ENCODE assay signal across 28 cellular contexts in the genomic region with DNA sequence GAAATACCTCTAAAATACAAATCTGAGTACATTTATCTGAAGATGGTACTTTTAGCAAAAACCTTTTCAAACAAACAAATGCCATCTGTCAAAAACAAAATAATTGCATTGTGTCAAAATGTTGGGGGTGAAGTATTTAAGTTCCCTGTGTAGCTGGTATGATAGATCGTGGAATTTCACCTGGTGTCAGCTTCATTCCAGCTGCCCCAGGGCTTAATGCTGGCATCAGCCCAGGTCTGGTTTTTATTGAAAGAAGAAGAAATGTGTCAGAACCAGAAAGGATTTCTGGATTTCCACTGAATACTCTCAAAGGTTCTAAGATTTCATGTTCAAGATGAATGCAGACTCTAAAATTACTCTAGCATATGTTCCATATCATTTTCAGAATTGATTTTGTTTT.
DNase-seq lines count a peak whose midpoint lies in the region; ATAC-seq, FAIRE-seq and TF ChIP-seq lines count a peak whose summit lies in the region.
"Had no signal": no experiment of that assay in that cellular context is flagged by ENCODE, and none has a peak within 500 bp of the region (broad histone marks: within the 10 kb centered on the region; RNA-seq: fewer than 3 reads in every experiment).

No MANE protein-coding gene starts in this region.

- H3K4me1 ChIP-seq in Peyer's patch (no peaks in the 10 kb centered on the region), prostate gland (replicated peaks) (no peaks in the 10 kb centered on the region)
- H3K4me1 ChIP-seq: spleen had no signal

- H3K27me3 ChIP-seq in Peyer's patch (no peaks in the 10 kb centered on the region), prostate gland (replicated peaks; ENCODE audit: insufficient read depth) (no peaks in the 10 kb centered on the region)
- H3K27me3 ChIP-seq: brain microvascular endothelial cell, spleen had no signal

- intact Hi-C loops in prostate gland (cut with DNase I): no loop called here

- TF ChIP-seq CTCF in RWPE1 (conservative IDR thresholded peaks at IDR 0.05; ENCODE audit: low read depth): no peak
- TF ChIP-seq CTCF in epithelial cell of esophagus (IDR thresholded peaks at IDR 0.05; ENCODE audit: insufficient read depth, low read depth, low read length, missing control alignments): no peak
- no peak for TF ChIP-seq CTCF in Peyer's patch (IDR thresholded peaks at IDR 0.05)
- TF ChIP-seq CTCF in prostate gland (IDR thresholded peaks at IDR 0.05): no peak

- 32% methylated on average over 1 of the region's 1 CpG for WGBS in prostate gland

- H3K4me3 ChIP-seq in epithelial cell of esophagus (ENCODE audit: low read length) (no peak overlapping the region), Peyer's patch (no peak overlapping the region), prostate gland (no peak overlapping the region)
- H3K4me3 ChIP-seq: GM12878, GM23248, spleen, thoracic aorta had no signal

- H3K27ac ChIP-seq in RWPE1 (no peak overlapping the region), Peyer's patch (no peak overlapping the region), prostate gland (no peak overlapping the region)
- H3K27ac ChIP-seq: brain microvascular endothelial cell, GM23248, spleen, thoracic aorta had no signal

- H3K36me3 ChIP-seq in Peyer's patch (no peaks in the 10 kb centered on the region), prostate gland (no peaks in the 10 kb centered on the region)
- H3K36me3 ChIP-seq: brain microvascular endothelial cell, spleen, thoracic aorta had no signal

- FAIRE-seq in GM19239 (lab: Jason Lieb, UNC): peak; percentile 11
- FAIRE-seq: colon, GM12878 had no signal

- TF ChIP-seq POLR2A in Peyer's patch (IDR thresholded peaks at IDR 0.05) (no peak), prostate gland (IDR thresholded peaks at IDR 0.05) (no peak)

- POLR2A ChIA-PET in RWPE1 (lab: Yijun Ruan, JAX; ENCODE audit: low non-redundant PET): no interaction called here

- ATAC-seq in GM21528 (IDR thresholded peaks at IDR 0.05; ENCODE audit: low FRiP score, unreplicated experiment): no peak
- ATAC-seq: activated CD4-positive, CD25-positive, alpha-beta regulatory T cell treated with anti-CD3 and anti-CD28 coated beads, Interleukin-2, amount 50 U/mL, for 24 hours; activated CD8-positive, alpha-beta T cell treated with anti-CD3 and anti-CD28 coated beads for 36 hours; CD8-positive, alpha-beta T cell; GM12878; Right ventricle myocardium inferior; T-cell had no signal

- DNase-seq in GM19239 (ENCODE audit: insufficient read length, low spot score) (no peak), NCI-H2081 treated with DMSO at 0.1 percent for 48 hours (lab: John Stamatoyannopoulos, UW) (peak; percentile 79), RWPE1 (ENCODE audit: low spot score) (peak; percentile 50), epithelial cell of esophagus (ENCODE audit: low read depth) (peak; percentile 32), Peyer's patch (no peak), prostate gland (ENCODE audit: low spot score) (no peak), HT-29 (ENCODE audit: low spot score) (no peak)
- DNase-seq: activated CD8-positive, alpha-beta T cell treated with anti-CD3 and anti-CD28 coated beads for 36 hours; activated effector memory CD4-positive, alpha-beta T cell treated with anti-CD3 and anti-CD28 coated beads, Interleukin-2, amount 50 U/mL, for 16 hours; activated T-cell treated with anti-CD3 and anti-CD28 coated beads for 4 hours; brain microvascular endothelial cell; CD8-positive, alpha-beta T cell; DMS79 treated with DMSO at 0.1 percent for 48 hours; effector memory CD4-positive, alpha-beta T cell; GM23248; NCI-H1092 treated with DMSO at 0.1 percent for 48 hours; NCI-H345; nucleus accumbens; spleen; stimulated activated CD4-positive, alpha-beta T cell treated with anti-CD3 and anti-CD28 coated beads, Interleukin-4, amount 100 ng/mL, for 1 hour; stimulated activated naive CD4-positive, alpha-beta T cell treated with Interleukin-2 at 50 U/mL for 16 hours; T-cell had no signal

- CTCF ChIA-PET in RWPE1 (lab: Yijun Ruan, JAX): interaction anchor here (0.6 kb wide), 1 partner anchor 149 kb away, joined by 3 read pairs; no protein-coding TSS in a partner anchor

- H3K9me3 ChIP-seq in Peyer's patch (no peaks in the 10 kb centered on the region), prostate gland (no peaks in the 10 kb centered on the region)
- H3K9me3 ChIP-seq: spleen, thoracic aorta had no signal

Comparison
In these comparisons a context has a peak if more than half of its experiments do, and no peak if none do; other contexts are left out.
1. DNase-seq: peak in NCI-H2081 treated with DMSO at 0.1 percent for 48 hours (single experiment), RWPE1 (single experiment) and epithelial cell of esophagus (single experiment); none in GM19239 (single experiment), Peyer's patch (0 of 3), prostate gland (single experiment) and HT-29 (single experiment).